Comparison of ENCODE assay signal across 29 cellular contexts in the genomic region with DNA sequence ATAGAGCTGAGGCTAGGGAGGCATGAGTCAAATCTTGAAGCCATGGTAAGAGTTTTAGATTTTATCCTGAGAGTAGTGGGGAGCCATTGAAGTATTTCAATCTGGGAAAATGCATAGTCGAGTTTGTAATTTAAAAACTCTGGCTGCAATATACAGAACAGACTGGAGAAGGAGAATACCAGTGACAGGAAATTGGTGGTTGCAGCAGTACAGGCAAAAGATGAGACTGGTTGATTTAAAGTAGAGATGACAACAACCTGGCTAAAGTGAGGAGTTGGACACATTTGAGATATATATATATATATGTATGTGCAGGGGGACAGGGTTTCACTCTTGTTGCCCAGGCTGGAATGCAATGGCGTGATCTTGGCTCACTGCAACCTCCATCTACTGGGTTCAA. TPM values are rescaled to one million over a fixed set of nuclear protein-coding genes. Genes with fewer than 3 reads are reported as not detected.
"Had no signal": no experiment of that assay in that cellular context is flagged by ENCODE, and none has a peak within 500 bp of the region (broad histone marks: within the 10 kb centered on the region; RNA-seq: fewer than 3 reads in every experiment).

No MANE protein-coding gene starts in this region.

- H3K36me3 Mint-ChIP-seq: stimulated activated memory B cell treated with anti-CD40 and anti-IgM and Interleukin-4, amounts not matched to agents 10 μg/mL and 1 μg/mL and 100 μg/mL, for 72 hours had no signal

- H3K4me1 ChIP-seq: foreskin keratinocyte, psoas muscle, right lobe of liver, testis, upper lobe of right lung, vagina had no signal

- H3K9me3 Mint-ChIP-seq: effector memory CD8-positive, alpha-beta T cell; stimulated activated memory B cell treated with anti-CD40 and anti-IgM and Interleukin-4, amounts not matched to agents 10 μg/mL and 1 μg/mL and 100 μg/mL, for 72 hours; stimulated activated naive CD8-positive, alpha-beta T cell treated with anti-CD3 and anti-CD28 coated beads, Interleukin-15, amount 100 ng/mL, for 72 hours had no signal

- H3K27ac Mint-ChIP-seq: effector memory CD8-positive, alpha-beta T cell; naive thymus-derived CD8-positive, alpha-beta T cell; stimulated activated memory B cell treated with anti-CD40 and anti-IgM and Interleukin-4, amounts not matched to agents 10 μg/mL and 1 μg/mL and 100 μg/mL, for 72 hours; stimulated activated naive CD8-positive, alpha-beta T cell treated with anti-CD3 and anti-CD28 coated beads, Interleukin-15, amount 100 ng/mL, for 72 hours had no signal

- H3K36me3 ChIP-seq: esophagus squamous epithelium, heart left ventricle, neutrophil, right lobe of liver, spleen, tibial nerve, upper lobe of right lung, vagina had no signal

- H3K4me3 ChIP-seq: esophagus squamous epithelium, heart left ventricle, mucosa of descending colon, psoas muscle, right lobe of liver, spleen, testis, tibial nerve, upper lobe of right lung, vagina had no signal

- H3K9me3 ChIP-seq: esophagus squamous epithelium, neutrophil, right lobe of liver, testis, tibial nerve, upper lobe of right lung, vagina had no signal

- ATAC-seq: effector memory CD8-positive, alpha-beta T cell; heart left ventricle; left colon; left ventricle myocardium superior; mucosa of descending colon; naive thymus-derived CD8-positive, alpha-beta T cell; psoas muscle; right lobe of liver; stimulated activated memory B cell treated with anti-CD40 and anti-IgM and Interleukin-4, amounts not matched to agents 10 μg/mL and 1 μg/mL and 100 μg/mL, for 72 hours; stimulated activated naive CD8-positive, alpha-beta T cell treated with anti-CD3 and anti-CD28 coated beads, Interleukin-15, amount 100 ng/mL, for 72 hours had no signal

- DNase-seq: effector memory CD8-positive, alpha-beta T cell; esophagus squamous epithelium; heart left ventricle; hippocampal formation; left colon; left ventricle myocardium superior; mucosa of descending colon; naive thymus-derived CD8-positive, alpha-beta T cell; psoas muscle; retina; right lobe of liver; spleen; stimulated activated CD4-positive, alpha-beta T cell treated with anti-CD3 and anti-CD28 coated beads, Interleukin-15, amount 100 ng/mL, for 24 hours; stimulated activated CD4-positive, alpha-beta T cell treated with anti-CD3 and anti-CD28 coated beads, Interleukin-1b, Interleukin-23, amount 100 ng/mL, for 48 hours; stimulated activated CD4-positive, alpha-beta T cell treated with anti-CD3 and anti-CD28 coated beads, Interleukin-4, amount 100 ng/mL, for 24 hours; stimulated activated naive CD8-positive, alpha-beta T cell treated with anti-CD3 and anti-CD28 coated beads, Interleukin-15, amount 100 ng/mL, for 72 hours; testis; upper lobe of right lung had no signal

- H3K4me3 Mint-ChIP-seq: effector memory CD8-positive, alpha-beta T cell; naive thymus-derived CD8-positive, alpha-beta T cell; stimulated activated memory B cell treated with anti-CD40 and anti-IgM and Interleukin-4, amounts not matched to agents 10 μg/mL and 1 μg/mL and 100 μg/mL, for 72 hours; stimulated activated naive CD8-positive, alpha-beta T cell treated with anti-CD3 and anti-CD28 coated beads, Interleukin-15, amount 100 ng/mL, for 72 hours had no signal

- H3K27ac ChIP-seq: heart left ventricle, neutrophil, psoas muscle, right lobe of liver, spleen, testis, tibial nerve, upper lobe of right lung, vagina had no signal

- H3K27me3 ChIP-seq: esophagus squamous epithelium, foreskin keratinocyte, neutrophil, right lobe of liver, spleen, testis, upper lobe of right lung, vagina had no signal

- H3K4me1 Mint-ChIP-seq: stimulated activated memory B cell treated with anti-CD40 and anti-IgM and Interleukin-4, amounts not matched to agents 10 μg/mL and 1 μg/mL and 100 μg/mL, for 72 hours; stimulated activated naive CD8-positive, alpha-beta T cell treated with anti-CD3 and anti-CD28 coated beads, Interleukin-15, amount 100 ng/mL, for 72 hours had no signal

RNA-seq across cellular contexts. Expression of gene HORMAD2, which starts 6.2 kb away (rescaled TPM):
- total RNA-seq: epithelial cell of proximal tubule; esophagus squamous epithelium; foreskin keratinocyte; glomerular endothelial cell; heart left ventricle; kidney epithelial cell; left colon; left ventricle myocardium superior; lung microvascular endothelial cell; mucosa of descending colon; naive thymus-derived CD8-positive, alpha-beta T cell; psoas muscle; skeletal muscle tissue; spleen; subcutaneous adipose tissue; tibial nerve; upper lobe of right lung; vagina had no signal
- polyA plus RNA-seq: foreskin keratinocyte; heart left ventricle; naive thymus-derived CD8-positive, alpha-beta T cell; psoas muscle; spleen had no signal
